In the genomic region with DNA sequence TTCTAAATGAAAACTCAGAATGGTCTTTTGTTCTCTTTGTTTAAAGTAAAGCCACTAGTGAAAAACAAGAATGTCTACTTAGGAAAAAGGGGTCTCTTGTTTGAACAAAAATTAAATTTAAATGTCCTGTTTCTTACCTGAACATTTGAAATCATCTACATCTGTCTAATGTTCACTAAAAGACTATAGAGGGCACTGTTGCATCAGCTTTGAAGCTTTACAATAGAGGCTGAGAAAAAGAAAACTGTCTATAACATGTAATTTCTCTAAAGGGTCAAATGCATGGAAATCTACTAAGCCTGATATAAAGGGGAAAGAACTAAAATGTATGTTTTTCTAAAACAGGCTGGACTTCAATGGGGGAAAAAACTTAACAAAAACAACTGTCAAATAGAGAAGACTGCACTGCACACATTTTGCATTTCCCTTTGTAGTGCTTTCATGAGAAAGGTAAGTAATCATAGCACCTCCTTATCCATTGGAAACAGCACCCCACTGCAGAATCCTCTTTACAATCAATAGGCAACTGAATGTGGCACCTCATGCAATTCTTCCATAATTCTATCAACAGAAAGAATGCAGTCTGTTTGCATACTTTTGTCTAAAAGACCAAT, we compare ENCODE assay signal across 1 cellular context.
TF ChIP-seq lines count a peak whose summit lies in the region.

No MANE protein-coding gene starts in this region.

TF ChIP-seq in Ishikawa, 13 proteins besides CTCF, POLR2A, EP300 and RAD21 (continued from another document):
- TF ChIP-seq, protein P1, sequence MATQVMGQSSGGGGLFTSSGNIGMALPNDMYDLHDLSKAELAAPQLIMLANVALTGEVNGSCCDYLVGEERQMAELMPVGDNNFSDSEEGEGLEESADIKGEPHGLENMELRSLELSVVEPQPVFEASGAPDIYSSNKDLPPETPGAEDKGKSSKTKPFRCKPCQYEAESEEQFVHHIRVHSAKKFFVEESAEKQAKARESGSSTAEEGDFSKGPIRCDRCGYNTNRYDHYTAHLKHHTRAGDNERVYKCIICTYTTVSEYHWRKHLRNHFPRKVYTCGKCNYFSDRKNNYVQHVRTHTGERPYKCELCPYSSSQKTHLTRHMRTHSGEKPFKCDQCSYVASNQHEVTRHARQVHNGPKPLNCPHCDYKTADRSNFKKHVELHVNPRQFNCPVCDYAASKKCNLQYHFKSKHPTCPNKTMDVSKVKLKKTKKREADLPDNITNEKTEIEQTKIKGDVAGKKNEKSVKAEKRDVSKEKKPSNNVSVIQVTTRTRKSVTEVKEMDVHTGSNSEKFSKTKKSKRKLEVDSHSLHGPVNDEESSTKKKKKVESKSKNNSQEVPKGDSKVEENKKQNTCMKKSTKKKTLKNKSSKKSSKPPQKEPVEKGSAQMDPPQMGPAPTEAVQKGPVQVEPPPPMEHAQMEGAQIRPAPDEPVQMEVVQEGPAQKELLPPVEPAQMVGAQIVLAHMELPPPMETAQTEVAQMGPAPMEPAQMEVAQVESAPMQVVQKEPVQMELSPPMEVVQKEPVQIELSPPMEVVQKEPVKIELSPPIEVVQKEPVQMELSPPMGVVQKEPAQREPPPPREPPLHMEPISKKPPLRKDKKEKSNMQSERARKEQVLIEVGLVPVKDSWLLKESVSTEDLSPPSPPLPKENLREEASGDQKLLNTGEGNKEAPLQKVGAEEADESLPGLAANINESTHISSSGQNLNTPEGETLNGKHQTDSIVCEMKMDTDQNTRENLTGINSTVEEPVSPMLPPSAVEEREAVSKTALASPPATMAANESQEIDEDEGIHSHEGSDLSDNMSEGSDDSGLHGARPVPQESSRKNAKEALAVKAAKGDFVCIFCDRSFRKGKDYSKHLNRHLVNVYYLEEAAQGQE (IDR thresholded peaks at IDR 0.05; ENCODE audit: low read depth), result no peak
- no peak for TF ChIP-seq TCF12 (IDR thresholded peaks at IDR 0.05; ENCODE audit: low read depth)
- no peak for TF ChIP-seq TEAD4 (IDR thresholded peaks at IDR 0.05)
